22 cellular contexts compared by ENCODE assay signal in the genomic region with DNA sequence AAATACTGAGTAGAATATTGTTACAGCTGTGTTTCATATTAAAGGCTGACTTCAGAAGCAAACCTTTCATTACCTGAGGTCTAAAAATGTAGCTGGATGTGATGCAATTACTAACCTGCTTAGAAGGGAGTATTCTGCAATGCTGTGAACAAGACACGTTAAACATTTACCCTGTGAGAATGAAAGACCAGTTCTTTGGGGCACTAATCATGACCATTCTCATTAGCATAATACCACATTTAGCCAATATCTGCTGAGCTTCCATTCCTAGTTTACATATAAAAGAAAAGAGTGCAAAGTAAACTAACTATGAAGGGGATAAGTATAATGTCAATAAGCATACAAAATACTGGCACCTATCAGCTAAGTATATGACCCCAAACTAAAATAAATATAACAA.
A peak's percentile ranks its signal among the peaks of the same experiment; 100 is the strongest.
DNase-seq lines count a peak whose midpoint lies in the region; ATAC-seq and TF ChIP-seq lines count a peak whose summit lies in the region.
"Had no signal": no experiment of that assay in that cellular context is flagged by ENCODE, and none has a peak within 500 bp of the region (broad histone marks: within the 10 kb centered on the region; RNA-seq: fewer than 3 reads in every experiment).

No MANE protein-coding gene starts in this region.

- CTCF ChIA-PET in OCI-LY7 (lab: Charles Lee; ENCODE audit: unreplicated experiment): no interaction called here

- no peaks in the 10 kb centered on the region for H3K27me3 ChIP-seq in hepatocyte
- no peaks in the 10 kb centered on the region for H3K27me3 ChIP-seq in left lung

- H3K9me3 ChIP-seq in hepatocyte (ENCODE audit: low read depth) (no peaks in the 10 kb centered on the region), left lung (no peaks in the 10 kb centered on the region), OCI-LY7 (ENCODE audit: low read length) (no peaks in the 10 kb centered on the region)
- H3K9me3 ChIP-seq: Caco-2 had no signal

- DNase-seq in DMS53 (lab: John Stamatoyannopoulos, UW): peak; percentile 1
- no peak for DNase-seq in DMS53 treated with DMSO at 0.1 percent for 48 hours (lab: John Stamatoyannopoulos, UW; ENCODE audit: unreplicated experiment)
- peak; percentile 8 for DNase-seq in hepatocyte (ENCODE audit: low spot score)
- no peak for DNase-seq in left lung
- no peak for DNase-seq in NCI-H1417 (lab: John Stamatoyannopoulos, UW)
- DNase-seq in OCI-LY7 (ENCODE audit: low spot score): no peak
- DNase-seq in NCI-H774 (lab: John Stamatoyannopoulos, UW): no peak
- DNase-seq: AML-193; Caco-2; CD4-positive, alpha-beta T cell; DMS153; DND-41; EL; GOT3; H7; HFFc6 had no signal

- no peak overlapping the region for H3K4me3 ChIP-seq in hepatocyte
- H3K4me3 ChIP-seq in left lung: no peak overlapping the region
- H3K4me3 ChIP-seq in OCI-LY7 (ENCODE audit: low read depth, low read length, poor library complexity, severe bottlenecking): no peak overlapping the region
- H3K4me3 ChIP-seq: A549, GM12878 had no signal

- no TSS peak for BruUV-seq in OCI-LY7 (replicated peaks; lab: Mats Ljungman, UMichigan)

- H3K79me2 ChIP-seq in hepatocyte (no peaks in the 10 kb centered on the region), OCI-LY7 (ENCODE audit: insufficient read depth, low read depth, low read length) (no peaks in the 10 kb centered on the region)

- H4K20me1 ChIP-seq in hepatocyte (ENCODE audit: insufficient read depth, poor library complexity, severe bottlenecking) (no peaks in the 10 kb centered on the region), OCI-LY7 (ENCODE audit: insufficient read depth, low read length) (no peaks in the 10 kb centered on the region)

- TF ChIP-seq CTCF in hepatocyte (IDR thresholded peaks at IDR 0.05; ENCODE audit: poor library complexity): no peak
- TF ChIP-seq CTCF in left lung (IDR thresholded peaks at IDR 0.05): no peak
- no peak for TF ChIP-seq CTCF in OCI-LY7 (conservative IDR thresholded peaks at IDR 0.05; ENCODE audit: low read length)

- ATAC-seq in left lung: peak; percentile 94
- ATAC-seq: A549, GM12878, HCT116, HepG2 had no signal

- no peaks in the 10 kb centered on the region for H3K4me1 ChIP-seq in hepatocyte (ENCODE audit: insufficient read depth)
- no peaks in the 10 kb centered on the region for H3K4me1 ChIP-seq in left lung
- no peaks in the 10 kb centered on the region for H3K4me1 ChIP-seq in OCI-LY7 (ENCODE audit: insufficient read depth, low read length, poor library complexity, severe bottlenecking)
- H3K4me1 ChIP-seq: A549, Caco-2 had no signal

- H3K4me2 ChIP-seq in hepatocyte (no peak overlapping the region), OCI-LY7 (ENCODE audit: low read length) (no peak overlapping the region)
- H3K4me2 ChIP-seq: A549 had no signal

- H3K27ac ChIP-seq in hepatocyte (no peak overlapping the region), left lung (no peak overlapping the region), OCI-LY7 (ENCODE audit: low read depth, low read length, poor library complexity, severe bottlenecking) (no peak overlapping the region)
- H3K27ac ChIP-seq: 22Rv1, A549, C4-2B had no signal

- intact Hi-C loops in left lung (cut with DNase I): no loop called here
- intact Hi-C loops in OCI-LY7 (cut with micrococcal nuclease; ENCODE audit: unreplicated experiment): no loop called here

- POLR2A ChIA-PET in OCI-LY7 (lab: Charles Lee): no interaction called here

- no peak overlapping the region for H2AFZ ChIP-seq in hepatocyte
- H2AFZ ChIP-seq in OCI-LY7 (ENCODE audit: low read length): no peak overlapping the region

- WGBS in hepatocyte (ENCODE audit: low lambda C conversion rate, missing lambda C conversion rate): 67% methylated on average over 1 of the region's 1 CpG

- no peaks in the 10 kb centered on the region for H3K9me2 ChIP-seq in hepatocyte (replicated peaks; ENCODE audit: insufficient read depth)
- no peaks in the 10 kb centered on the region for H3K9me2 ChIP-seq in OCI-LY7 (ENCODE audit: insufficient read depth, low read length)

- H3K36me3 ChIP-seq in hepatocyte (replicated peaks; ENCODE audit: insufficient read depth, low read depth) (no peaks in the 10 kb centered on the region), left lung (no peaks in the 10 kb centered on the region), OCI-LY7 (ENCODE audit: insufficient read depth, low read length) (no peaks in the 10 kb centered on the region)

Comparison
In these comparisons a context has a peak if more than half of its experiments do, and no peak if none do; other contexts are left out.
1. DNase-seq: peak in DMS53 (single experiment) and hepatocyte (single experiment); none in DMS53 treated with DMSO at 0.1 percent for 48 hours (single experiment), left lung (0 of 2), NCI-H1417 (0 of 3), OCI-LY7 (single experiment) and NCI-H774 (single experiment).